ENCODE assay signal across 8 cellular contexts in the genomic region with DNA sequence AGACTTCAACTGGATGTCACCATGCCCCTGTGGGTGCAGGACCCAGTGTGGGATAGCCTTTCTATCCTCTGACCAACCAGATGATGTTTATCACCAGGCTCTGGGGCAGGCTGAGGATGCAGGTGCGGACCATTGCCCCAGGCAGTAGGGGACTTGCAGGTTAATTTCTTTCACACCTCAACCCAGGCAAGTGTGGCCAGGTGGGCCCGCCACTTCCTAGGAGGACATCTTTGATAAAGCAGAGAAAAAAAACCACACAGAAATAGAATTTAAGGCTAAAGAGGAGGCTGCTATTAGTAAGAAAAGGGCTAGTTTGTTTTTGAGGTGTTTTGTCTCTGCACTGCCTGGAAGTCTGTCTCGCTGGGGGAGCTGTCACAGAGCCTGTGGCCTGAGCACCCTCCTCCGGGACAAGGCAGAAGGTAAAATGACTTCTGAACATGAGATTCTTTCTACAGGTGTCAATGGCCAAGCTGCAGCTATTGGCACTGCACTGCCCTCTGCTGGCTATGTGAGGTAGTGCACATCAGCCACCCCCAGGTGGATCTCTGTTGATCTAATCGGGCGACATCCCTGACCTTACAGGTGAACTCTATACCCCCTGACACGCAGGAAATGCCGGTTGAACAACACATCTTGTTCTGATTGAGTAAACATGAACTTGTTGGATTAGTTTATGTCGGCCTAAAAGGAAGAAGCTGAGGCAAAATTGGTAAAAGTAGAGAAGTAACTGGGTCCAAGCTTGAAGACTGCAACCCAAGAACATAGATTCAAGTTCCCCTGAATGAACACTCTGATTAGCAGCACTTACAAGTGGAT. TPM values are rescaled to one million over a fixed set of nuclear protein-coding genes. Genes with fewer than 3 reads are reported as not detected.
DNase-seq lines count a peak whose midpoint lies in the region; ATAC-seq, FAIRE-seq and TF ChIP-seq lines count a peak whose summit lies in the region.

No MANE protein-coding gene starts in this region.

- CTCF ChIA-PET in A673 (lab: Charles Lee) = interaction anchor here (0.5 to 1.9 kb wide), 6 partner anchors 33 to 725 kb away, joined by 4 to 18 read pairs (median 7); no protein-coding TSS in a partner anchor
- CTCF ChIA-PET in HepG2 (lab: Yijun Ruan, JAX; ENCODE audit: low intra/inter-chr PET ratio, low total read pairs) = interaction anchor here (1.3 to 2.0 kb wide), 4 partner anchors 45 to 165 kb away, joined by 7 to 24 read pairs (median 20); no protein-coding TSS in a partner anchor

- H3K27me3 Mint-ChIP-seq in central memory CD8-positive, alpha-beta T cell = no peaks in the 10 kb centered on the region

- H3K27ac ChIP-seq in A673 (ENCODE audit: low read depth, low read length, poor library complexity, severe bottlenecking) (no peak overlapping the region), HepG2 (ENCODE audit: extremely low read length, insufficient read depth, low read length) (no peak overlapping the region)

- H3K79me2 ChIP-seq in HepG2 (ENCODE audit: insufficient read depth, low read length) = no peaks in the 10 kb centered on the region

- TF ChIP-seq POLR2A in HepG2 (IDR thresholded peaks at IDR 0.05; ENCODE audit: insufficient read depth in 1 of 2, low read depth in 2 of 2, low read length in 2 of 2) = no peak

- H3K27me3 ChIP-seq in A673 (replicated peaks; ENCODE audit: insufficient read depth, low read depth, low read length, poor library complexity) (no peaks in the 10 kb centered on the region), HepG2 (ENCODE audit: control insufficient read depth in 1 of 2, insufficient read depth in 2 of 2, low read length in 2 of 2) (no peaks in the 10 kb centered on the region)

- H3K9me3 ChIP-seq in A673 (ENCODE audit: low read depth, low read length, poor library complexity, severe bottlenecking) (no peaks in the 10 kb centered on the region), HepG2 (ENCODE audit: low read length) (no peaks in the 10 kb centered on the region)

- H3K4me3 ChIP-seq in A673 (ENCODE audit: low read depth, low read length, poor library complexity, severe bottlenecking) (no peak overlapping the region), HepG2 (replicated peaks in 1 of 3; ENCODE audit: insufficient read depth in 1 of 3, low read depth in 2 of 3, low read length in 3 of 3) (no peak overlapping the region)

- no peaks in the 10 kb centered on the region for H4K20me1 ChIP-seq in HepG2 (ENCODE audit: insufficient read depth, low read length)

- intact Hi-C loops in A673 (cut with micrococcal nuclease; ENCODE audit: unreplicated experiment) = loop anchor here (1.0 kb wide), 2 partner anchors 119 to 165 kb away; no protein-coding TSS in a partner anchor
- intact Hi-C loops in HepG2 (cut with micrococcal nuclease; ENCODE audit: unreplicated experiment) = loop anchor here (1.0 kb wide), 3 partner anchors 45 to 165 kb away; no protein-coding TSS in a partner anchor

- peaks cover 42% of the 10 kb centered on the region for H3K36me3 Mint-ChIP-seq in central memory CD8-positive, alpha-beta T cell (ENCODE audit: insufficient read depth)

- TF ChIP-seq EP300 in HepG2 (IDR thresholded peaks at IDR 0.05; ENCODE audit: low read depth in 2 of 2, low read length in 2 of 2) (no peak), HepG2 (CRISPR knock-in tag; IDR thresholded peaks at IDR 0.05; ENCODE audit: borderline replicate concordance) (no peak)

- WGBS in HepG2 (ENCODE audit: low lambda C conversion rate) = 21% methylated on average over 9 of the region's 9 CpGs

- no peaks in the 10 kb centered on the region for H3K4me1 ChIP-seq in A673 (ENCODE audit: insufficient read depth, low read length, poor library complexity, severe bottlenecking)
- H3K4me1 ChIP-seq in HepG2 (ENCODE audit: insufficient read depth, low read length) = peaks cover 20% of the 10 kb centered on the region

- H3K36me3 ChIP-seq in A673 (ENCODE audit: insufficient read depth, low read length, poor library complexity, severe bottlenecking) = no peaks in the 10 kb centered on the region
- peaks cover 5 to 17% of the 10 kb centered on the region in 2 experiments; a peak in 3 of 5 replicates for H3K36me3 ChIP-seq in HepG2 (replicated peaks in 1 of 2; ENCODE audit: control insufficient read depth in 1 of 2, insufficient read depth in 2 of 2, low read length in 2 of 2)

- no peaks in the 10 kb centered on the region for H3K9me3 Mint-ChIP-seq in central memory CD8-positive, alpha-beta T cell

- H3K9ac ChIP-seq in HepG2 (ENCODE audit: insufficient read depth, low read depth, low read length) = no peak overlapping the region

- ATAC-seq in GM18502 (IDR thresholded peaks at IDR 0.05; ENCODE audit: poor library complexity, unreplicated experiment) = peak; percentile 93
- ATAC-seq in HG02884 (IDR thresholded peaks at IDR 0.05; ENCODE audit: unreplicated experiment) = peak; percentile 89
- peak; percentile 83 to 88 for ATAC-seq in activated CD4-positive, CD25-positive, alpha-beta regulatory T cell treated with anti-CD3 and anti-CD28 coated beads, Interleukin-2, amount 50 U/mL, for 24 hours
- peak; percentile 87 for ATAC-seq in central memory CD8-positive, alpha-beta T cell (replicated peaks; ENCODE audit: extremely low read depth, poor library complexity, severe bottlenecking)
- peak; percentile 86 for ATAC-seq in HepG2

- peak; percentile 91 for FAIRE-seq in HepG2 (lab: Jason Lieb, UNC)

- DNase-seq in A673 (ENCODE audit: low spot score) = peak; percentile 54
- DNase-seq in NCI-H2029 (lab: John Stamatoyannopoulos, UW) = peak; percentile 36
- DNase-seq in central memory CD8-positive, alpha-beta T cell (ENCODE audit: low spot score in 2 of 2) = peak; percentile 84 to 93
- peak; percentile 56 for DNase-seq in HepG2 (ENCODE audit: low spot score)
- peak; percentile 89 for DNase-seq in stimulated activated CD8-positive, alpha-beta memory T cell treated with anti-CD3 and anti-CD28 coated beads, Interleukin-12 subunit alpha, Interleukin-12 subunit beta, amount 100 ng/mL, for 1 hour (ENCODE audit: low read depth)

- H3K4me2 ChIP-seq in HepG2 (ENCODE audit: low read depth, low read length) = 0 out of 2 replicates have a peak overlapping the region, but pooled peaks have one; percentile 4

- TF ChIP-seq CTCF in A673 (conservative IDR thresholded peaks at IDR 0.05; ENCODE audit: low read depth, low read length) (peak; percentile 98), HepG2 (CRISPR knock-in tag; IDR thresholded peaks at IDR 0.05) (peak; percentile 97)

- BruUV-seq in A673 (replicated peaks; lab: Mats Ljungman, UMichigan) (no TSS peak), HepG2 (replicated peaks; lab: Mats Ljungman, UMichigan) (no TSS peak)

- peak overlapping the region; percentile 27 for H3K4me3 Mint-ChIP-seq in central memory CD8-positive, alpha-beta T cell

- POLR2A ChIA-PET in A673 (lab: Charles Lee; ENCODE audit: low non-redundant PET) = no interaction called here
- POLR2A ChIA-PET in HepG2 (lab: Yijun Ruan, JAX) = interaction anchor here (1.0 to 2.0 kb wide), 4 partner anchors 21 to 165 kb away, joined by 4 to 7 read pairs (median 6); partner anchors contain the start of gene UPP1

- H3K27ac Mint-ChIP-seq in central memory CD8-positive, alpha-beta T cell (ENCODE audit: low read depth) = peak overlapping the region; percentile 49

- peaks cover 15% of the 10 kb centered on the region for H3K4me1 Mint-ChIP-seq in central memory CD8-positive, alpha-beta T cell

- in situ Hi-C loops in HepG2 (cut with HindIII; ENCODE audit: extremely low pct_ligation_motif_present, low pct_unique_long_range_greater_than_20kb) = loop anchor here (5.0 to 25.0 kb wide), 3 partner anchors 118 to 848 kb away; no protein-coding TSS in a partner anchor

- TF ChIP-seq RAD21 in HepG2 (CRISPR knock-in tag; IDR thresholded peaks at IDR 0.05) = peak; percentile 93

- H2AFZ ChIP-seq in HepG2 (ENCODE audit: low read length) = no peak overlapping the region

TF ChIP-seq in HepG2, 621 proteins besides CTCF, POLR2A, EP300 and RAD21 (continues in another document):
- TF ChIP-seq, protein P1, sequence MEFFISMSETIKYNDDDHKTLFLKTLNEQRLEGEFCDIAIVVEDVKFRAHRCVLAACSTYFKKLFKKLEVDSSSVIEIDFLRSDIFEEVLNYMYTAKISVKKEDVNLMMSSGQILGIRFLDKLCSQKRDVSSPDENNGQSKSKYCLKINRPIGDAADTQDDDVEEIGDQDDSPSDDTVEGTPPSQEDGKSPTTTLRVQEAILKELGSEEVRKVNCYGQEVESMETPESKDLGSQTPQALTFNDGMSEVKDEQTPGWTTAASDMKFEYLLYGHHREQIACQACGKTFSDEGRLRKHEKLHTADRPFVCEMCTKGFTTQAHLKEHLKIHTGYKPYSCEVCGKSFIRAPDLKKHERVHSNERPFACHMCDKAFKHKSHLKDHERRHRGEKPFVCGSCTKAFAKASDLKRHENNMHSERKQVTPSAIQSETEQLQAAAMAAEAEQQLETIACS (CRISPR knock-in tag; IDR thresholded peaks at IDR 0.05) = no peak
- TF ChIP-seq REL (CRISPR knock-in tag; conservative IDR thresholded peaks at IDR 0.05) (no peak), SP140L (CRISPR knock-in tag; IDR thresholded peaks at IDR 0.05; ENCODE audit: borderline replicate concordance) (no peak), JARID2 (CRISPR knock-in tag; IDR thresholded peaks at IDR 0.05; ENCODE audit: insufficient replicate concordance) (no peak), SP5 (CRISPR knock-in tag; IDR thresholded peaks at IDR 0.05; ENCODE audit: borderline replicate concordance, low read depth) (no peak)

RNA-seq across cellular contexts. Expression of gene UPP1, which starts 21.0 kb away (rescaled TPM):
- total RNA-seq in A673 (2021) (5.5 TPM in 2 replicates), HepG2 (2016; rRNA removed; fragmentation: Illumina TruSeq; extraction: Trizol) (5.5 and 5.7 TPM in 2 replicates)
- total RNA-seq in HepG2 (2016; cell fraction: cytosol; rRNA removed; fragmentation: Illumina TruSeq; extraction: Trizol; ENCODE audit: low read depth) = 4.4 and 7.3 TPM in 2 replicates
- 5.0 and 5.2 TPM in 2 replicates for total RNA-seq in HepG2 (2016; cell fraction: insoluble cytoplasmic fraction; rRNA removed; fragmentation: Illumina TruSeq; extraction: Trizol)
- 8.2 and 9.6 TPM in 2 replicates for total RNA-seq in HepG2 (2016; cell fraction: membrane; rRNA removed; fragmentation: Illumina TruSeq; extraction: Trizol)
- 4.1 and 4.4 TPM in 2 replicates for total RNA-seq in HepG2 (2016; cell fraction: nucleus; rRNA removed; fragmentation: Illumina TruSeq; extraction: Trizol)
- polyA plus RNA-seq in HepG2 (2011; rRNA removed) = 9.8 and 12.4 TPM in 2 replicates
- polyA plus RNA-seq in HepG2 (2011; cell fraction: cytosol; rRNA removed) = 9.5 and 11.8 TPM in 2 replicates
- polyA plus RNA-seq in HepG2 (2011; cell fraction: nucleus; rRNA removed) = 20.6 and 22.1 TPM in 2 replicates
- 5.4 and 9.0 TPM in 2 replicates for polyA plus RNA-seq in HepG2 (2012)
- 7.9 and 9.8 TPM in 2 replicates for polyA plus RNA-seq in HepG2 (2016; cell fraction: cytosol; fragmentation: Illumina TruSeq; extraction: Trizol; ENCODE audit: low read depth)
- 7.1 and 8.0 TPM in 2 replicates for polyA plus RNA-seq in HepG2 (2016; cell fraction: insoluble cytoplasmic fraction; fragmentation: Illumina TruSeq; extraction: Trizol; ENCODE audit: low read depth)
- polyA plus RNA-seq in HepG2 (2016; cell fraction: membrane; fragmentation: Illumina TruSeq; extraction: Trizol; ENCODE audit: low read depth) = 8.1 and 8.4 TPM in 2 replicates
- 8.7 and 10.6 TPM in 2 replicates for polyA plus RNA-seq in HepG2 (2016; cell fraction: nucleus; fragmentation: Illumina TruSeq; extraction: Trizol; ENCODE audit: insufficient read depth, low read depth)
- 7.2 and 13.8 TPM in 2 replicates for polyA minus RNA-seq in HepG2 (2011; rRNA and poly(A)+ RNA removed; ENCODE audit: low replicate concordance)
- polyA minus RNA-seq in HepG2 (2011; cell fraction: cytosol; rRNA and poly(A)+ RNA removed) = 3.3 and 3.4 TPM in 2 replicates
- polyA minus RNA-seq in HepG2 (2011; cell fraction: nucleus; rRNA and poly(A)+ RNA removed) = 7.9 and 9.2 TPM in 2 replicates

Comparison
In these comparisons a context has a peak if more than half of its experiments do, and no peak if none do; other contexts are left out.
1. DNase-seq: peak in every context shown above with its lines; median percentile 89 in stimulated activated CD8-positive, alpha-beta memory T cell treated with anti-CD3 and anti-CD28 coated beads, Interleukin-12 subunit alpha, Interleukin-12 subunit beta, amount 100 ng/mL, for 1 hour; 88 in central memory CD8-positive, alpha-beta T cell; 56 in HepG2; 54 in A673; 36 in NCI-H2029.